In genomic region chr4:112296949-112297483, GRCh38 we compare ENCODE assay signal across 7 cellular contexts. TPM values are rescaled to one million over a fixed set of nuclear protein-coding genes. Genes with fewer than 3 reads are reported as not detected.
DNase-seq lines count a peak whose midpoint lies in the region; ATAC-seq and TF ChIP-seq lines count a peak whose summit lies in the region.

TSS of gene ALPK1 (plus strand) at chr4:112297369.

- H3K9me3 Mint-ChIP-seq in activated CD8-positive, alpha-beta T cell treated with anti-CD3 and anti-CD28 coated beads, Interleukin-2, amount 10 ng/mL, durations not matched to agents 7 days and 5 days (ENCODE audit: insufficient read depth) = no peaks in the 10 kb centered on the region

- POLR2A ChIA-PET in HCT116 (lab: Charles Lee) = interaction anchor here (0.7 to 1.6 kb wide), 4 partner anchors 10 to 80 kb away, joined by 3 to 15 read pairs (median 3); partner anchors contain the start of gene TIFA
- POLR2A ChIA-PET in activated CD8-positive, alpha-beta T cell treated with anti-CD3 and anti-CD28 coated beads, Interleukin-2, amount 10 ng/mL, durations not matched to agents 7 days and 5 days (lab: Charles Lee) = interaction anchor here (2.4 kb wide), 1 partner anchor 10 kb away, joined by 34 read pairs; the partner anchor contains the start of gene TIFA

- H3K4me2 ChIP-seq in HCT116 (ENCODE audit: low read length) (peak within 1 kb of the TSS; percentile 77), Loucy (ENCODE audit: low read depth, low read length, poor library complexity, severe bottlenecking) (peak within 1 kb of the TSS; percentile 77)

- H3K9ac ChIP-seq in HCT116 (ENCODE audit: low read length) (peak within 1 kb of the TSS; percentile 70), Loucy (ENCODE audit: low read depth, low read length, poor library complexity, severe bottlenecking) (peak within 1 kb of the TSS; percentile 81)

- TF ChIP-seq POLR2A in HCT116 (IDR thresholded peaks at IDR 0.05; ENCODE audit: borderline replicate concordance, extremely low read depth, insufficient read depth, insufficient read length) = no peak
- peak; percentile 36 to 41 for TF ChIP-seq POLR2A in gastrocnemius medialis (IDR thresholded peaks at IDR 0.05)

- H3K27me3 ChIP-seq in HCT116 (ENCODE audit: insufficient read depth, low read length) (no peaks in the 10 kb centered on the region), Loucy (ENCODE audit: insufficient read depth, low read length, poor library complexity, severe bottlenecking) (no peaks in the 10 kb centered on the region), heart right ventricle (no peaks in the 10 kb centered on the region), gastrocnemius medialis (no peaks in the 10 kb centered on the region)

- DNase-seq in HCT116 (ENCODE audit: low read depth, low spot score) = peak; percentile 88
- DNase-seq in activated CD8-positive, alpha-beta T cell treated with anti-CD3 and anti-CD28 coated beads, Interleukin-2, amount 10 ng/mL, durations not matched to agents 7 days and 5 days = no peak
- DNase-seq in heart right ventricle = no peak
- peak in 1 of 2 donors; percentile 7 for DNase-seq in gastrocnemius medialis
- DNase-seq in activated CD4-positive, alpha-beta T cell treated with anti-CD3 and anti-CD28 coated beads for 48 hours = no peak

- ATAC-seq in GM18499 (IDR thresholded peaks at IDR 0.05; ENCODE audit: insufficient read depth, unreplicated experiment) (peak; percentile 90), HCT116 (peak; percentile 98), heart right ventricle (peak; percentile 91 to 98 (median 97)), gastrocnemius medialis (peak; percentile 95 to 100)
- ATAC-seq in activated CD8-positive, alpha-beta T cell treated with anti-CD3 and anti-CD28 coated beads, Interleukin-2, amount 10 ng/mL, durations not matched to agents 7 days and 5 days = peak; percentile 84

- H3K4me3 Mint-ChIP-seq in activated CD8-positive, alpha-beta T cell treated with anti-CD3 and anti-CD28 coated beads, Interleukin-2, amount 10 ng/mL, durations not matched to agents 7 days and 5 days = peak within 1 kb of the TSS; percentile 82

- no peak for TF ChIP-seq RAD21 in HCT116 (IDR thresholded peaks at IDR 0.05; ENCODE audit: low read depth)

- H3K9me3 ChIP-seq in HCT116 (ENCODE audit: control insufficient read depth in 1 of 2, insufficient read depth in 1 of 2, low read depth in 1 of 2, low read length in 2 of 2) (no peaks in the 10 kb centered on the region), Loucy (ENCODE audit: insufficient read depth, low read depth, low read length) (no peaks in the 10 kb centered on the region), heart right ventricle (no peaks in the 10 kb centered on the region), gastrocnemius medialis (no peaks in the 10 kb centered on the region)

- in situ Hi-C loops in gastrocnemius medialis (cut with MboI; ENCODE audit: low sequenced_read_pairs in 4 of 4) = no loop called here

- no peaks in the 10 kb centered on the region for H3K27me3 Mint-ChIP-seq in activated CD8-positive, alpha-beta T cell treated with anti-CD3 and anti-CD28 coated beads, Interleukin-2, amount 10 ng/mL, durations not matched to agents 7 days and 5 days (ENCODE audit: low read depth)

- peak within 1 kb of the TSS; percentile 17; the same call in 1 of the 2 replicates for H3K27ac ChIP-seq in HCT116 (ENCODE audit: low read depth, low read length)
- H3K27ac ChIP-seq in heart right ventricle = peak within 1 kb of the TSS in 8 of 10 donors; percentile 8 to 91 (median 56)
- peak within 1 kb of the TSS; percentile 34 to 69 (median 62) for H3K27ac ChIP-seq in gastrocnemius medialis

- BruUV-seq in HCT116 (replicated peaks; lab: Mats Ljungman, UMichigan) = no TSS peak

- CTCF ChIA-PET in HCT116 (lab: Charles Lee) = interaction anchor here (0.8 kb wide), 1 partner anchor 197 kb away, joined by 3 read pairs; no protein-coding TSS in a partner anchor
- CTCF ChIA-PET in activated CD8-positive, alpha-beta T cell treated with anti-CD3 and anti-CD28 coated beads, Interleukin-2, amount 10 ng/mL, durations not matched to agents 7 days and 5 days (lab: Charles Lee) = interaction anchor here (1.2 to 1.6 kb wide), 3 partner anchors 11 to 26 kb away, joined by 5 to 8 read pairs (median 6); partner anchors contain the start of gene TIFA

- 13 to 21% methylated on average over 3 of the region's 3 CpGs for WGBS in heart right ventricle, 2 donors

- intact Hi-C loops in HCT116 (cut with micrococcal nuclease) = no loop called here
- intact Hi-C loops in heart right ventricle (cut with DNase I) = no loop called here
- intact Hi-C loops in gastrocnemius medialis (cut with DNase I; ENCODE audit: low total_unique reads) = no loop called here

- H3K79me2 ChIP-seq in HCT116 (ENCODE audit: insufficient read depth, low read length) = no peaks in the 10 kb centered on the region
- H3K79me2 ChIP-seq in Loucy (ENCODE audit: insufficient read depth, low read length) = peaks cover 24% of the 10 kb centered on the region

- TF ChIP-seq CTCF in HCT116 (IDR thresholded peaks at IDR 0.05 in 2 of 3, conservative IDR thresholded peaks at IDR 0.05 in 1 of 3; ENCODE audit: borderline replicate concordance in 1 of 3, insufficient read depth in 1 of 3, low read depth in 2 of 3, low read length in 2 of 3) (no peak), Loucy (conservative IDR thresholded peaks at IDR 0.05; ENCODE audit: low read length) (no peak), heart right ventricle (IDR thresholded peaks at IDR 0.05) (no peak), gastrocnemius medialis (IDR thresholded peaks at IDR 0.05 in 4 of 5, conservative IDR thresholded peaks at IDR 0.05 in 1 of 5) (no peak)

- 0 out of 2 replicates have a peak, but pooled peaks cover 2% of the 10 kb centered on the region for H3F3A ChIP-seq in Loucy (ENCODE audit: low read depth)

- RAD21 ChIA-PET in HCT116 (lab: Charles Lee; ENCODE audit: low non-redundant PET in 1 of 2, low total read pairs in 2 of 2, uncharacterized antibody in 2 of 2, unreplicated experiment in 2 of 2) = no interaction called here

- H3K9me2 ChIP-seq in HCT116 (ENCODE audit: insufficient read depth) (no peaks in the 10 kb centered on the region), Loucy (replicated peaks; ENCODE audit: low read depth, low read length) (no peaks in the 10 kb centered on the region)

- H3K4me1 ChIP-seq in HCT116 (ENCODE audit: control insufficient read depth in 1 of 2, insufficient read depth in 2 of 2, low read length in 2 of 2) (peaks cover 3 to 17% of the 10 kb centered on the region in 2 experiments; a peak in 2 of 4 replicates), Loucy (ENCODE audit: insufficient read depth, low read length, poor library complexity, severe bottlenecking) (peaks cover 41% of the 10 kb centered on the region), heart right ventricle (peaks cover 0 to 37% (median 12%) of the 10 kb centered on the region in 9 donors), gastrocnemius medialis (peaks cover 5 to 12% of the 10 kb centered on the region in 2 donors)

- peaks cover 24% of the 10 kb centered on the region for H3K4me1 Mint-ChIP-seq in activated CD8-positive, alpha-beta T cell treated with anti-CD3 and anti-CD28 coated beads, Interleukin-2, amount 10 ng/mL, durations not matched to agents 7 days and 5 days (ENCODE audit: low read depth)

- H2AFZ ChIP-seq in HCT116 (ENCODE audit: low read depth, low read length, poor library complexity, severe bottlenecking) (peak within 1 kb of the TSS; percentile 96), Loucy (ENCODE audit: low read length) (peak within 1 kb of the TSS; percentile 83)

- H3K27ac Mint-ChIP-seq in activated CD8-positive, alpha-beta T cell treated with anti-CD3 and anti-CD28 coated beads, Interleukin-2, amount 10 ng/mL, durations not matched to agents 7 days and 5 days = peak within 1 kb of the TSS; percentile 63

- H4K20me1 ChIP-seq in HCT116 (ENCODE audit: insufficient read depth) = no peaks in the 10 kb centered on the region
- H4K20me1 ChIP-seq in Loucy (ENCODE audit: insufficient read depth, low read length, poor library complexity, severe bottlenecking) = no peaks in the 10 kb centered on the region

- no peaks in the 10 kb centered on the region for H3K36me3 Mint-ChIP-seq in activated CD8-positive, alpha-beta T cell treated with anti-CD3 and anti-CD28 coated beads, Interleukin-2, amount 10 ng/mL, durations not matched to agents 7 days and 5 days (ENCODE audit: low read depth)

- H3K36me3 ChIP-seq in HCT116 (ENCODE audit: control insufficient read depth in 1 of 2, insufficient read depth in 2 of 2, low read length in 2 of 2) = no peaks in the 10 kb centered on the region
- H3K36me3 ChIP-seq in Loucy (ENCODE audit: insufficient read depth, low read length) = no peaks in the 10 kb centered on the region
- H3K36me3 ChIP-seq in heart right ventricle = peaks cover 0 to 4% (median 0%) of the 10 kb centered on the region in 9 donors
- H3K36me3 ChIP-seq in gastrocnemius medialis = no peaks in the 10 kb centered on the region

- peak within 1 kb of the TSS; percentile 63 to 68 for H3K4me3 ChIP-seq in HCT116 (replicated peaks in 1 of 2; ENCODE audit: low read depth in 1 of 2, low read length in 2 of 2)
- H3K4me3 ChIP-seq in Loucy (ENCODE audit: low read length, poor library complexity, severe bottlenecking) = peak within 1 kb of the TSS; percentile 78
- H3K4me3 ChIP-seq in heart right ventricle = peak within 1 kb of the TSS in 9 of 10 donors; percentile 9 to 56 (median 49)
- H3K4me3 ChIP-seq in gastrocnemius medialis = peak within 1 kb of the TSS; percentile 38 to 46 (median 42)

TF ChIP-seq in HCT116, 20 proteins besides CTCF, POLR2A, EP300 and RAD21 (continues in another document):
- TF ChIP-seq CEBPB (IDR thresholded peaks at IDR 0.05; ENCODE audit: low read depth) (peak; percentile 98), POLR2AphosphoS5 (IDR thresholded peaks at IDR 0.05; ENCODE audit: low read depth, low read length) (peak; percentile 86), ZFX (IDR thresholded peaks at IDR 0.05) (no peak), YY1 (IDR thresholded peaks at IDR 0.05; ENCODE audit: extremely low read depth, insufficient replicate concordance, low read depth, low read length) (no peak)
- TF ChIP-seq, protein P1, sequence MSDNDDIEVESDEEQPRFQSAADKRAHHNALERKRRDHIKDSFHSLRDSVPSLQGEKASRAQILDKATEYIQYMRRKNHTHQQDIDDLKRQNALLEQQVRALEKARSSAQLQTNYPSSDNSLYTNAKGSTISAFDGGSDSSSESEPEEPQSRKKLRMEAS (IDR thresholded peaks at IDR 0.05) = peak; percentile 46; the same call in 1 of the 2 replicates

RNA-seq across cellular contexts. Expression of gene ALPK1, which starts in this region (rescaled TPM):
- total RNA-seq in HCT116 (2021; ENCODE audit: unreplicated experiment) = 21.3 TPM
- 11.7 and 11.9 TPM in 2 replicates for polyA plus RNA-seq in HCT116 (2012)
- 10 to 100 TPM; 11.8 to 14.1 TPM for total RNA-seq in activated CD8-positive, alpha-beta T cell treated with anti-CD3 and anti-CD28 coated beads, Interleukin-2, amount 10 ng/mL, durations not matched to agents 7 days and 5 days
- total RNA-seq in heart right ventricle = 10 to 100 TPM in 1 of 10 donors, 1 to 10 TPM in 9; 2.4 to 11.0 (median 4.5) TPM
- 1 to 10 TPM; 1.1 to 3.9 TPM for polyA plus RNA-seq in heart right ventricle
- total RNA-seq in gastrocnemius medialis = 10 to 100 TPM in 1 of 4 donors, 1 to 10 TPM in 3; 1.8 to 12.6 (median 3.3) TPM
